In the genomic region with DNA sequence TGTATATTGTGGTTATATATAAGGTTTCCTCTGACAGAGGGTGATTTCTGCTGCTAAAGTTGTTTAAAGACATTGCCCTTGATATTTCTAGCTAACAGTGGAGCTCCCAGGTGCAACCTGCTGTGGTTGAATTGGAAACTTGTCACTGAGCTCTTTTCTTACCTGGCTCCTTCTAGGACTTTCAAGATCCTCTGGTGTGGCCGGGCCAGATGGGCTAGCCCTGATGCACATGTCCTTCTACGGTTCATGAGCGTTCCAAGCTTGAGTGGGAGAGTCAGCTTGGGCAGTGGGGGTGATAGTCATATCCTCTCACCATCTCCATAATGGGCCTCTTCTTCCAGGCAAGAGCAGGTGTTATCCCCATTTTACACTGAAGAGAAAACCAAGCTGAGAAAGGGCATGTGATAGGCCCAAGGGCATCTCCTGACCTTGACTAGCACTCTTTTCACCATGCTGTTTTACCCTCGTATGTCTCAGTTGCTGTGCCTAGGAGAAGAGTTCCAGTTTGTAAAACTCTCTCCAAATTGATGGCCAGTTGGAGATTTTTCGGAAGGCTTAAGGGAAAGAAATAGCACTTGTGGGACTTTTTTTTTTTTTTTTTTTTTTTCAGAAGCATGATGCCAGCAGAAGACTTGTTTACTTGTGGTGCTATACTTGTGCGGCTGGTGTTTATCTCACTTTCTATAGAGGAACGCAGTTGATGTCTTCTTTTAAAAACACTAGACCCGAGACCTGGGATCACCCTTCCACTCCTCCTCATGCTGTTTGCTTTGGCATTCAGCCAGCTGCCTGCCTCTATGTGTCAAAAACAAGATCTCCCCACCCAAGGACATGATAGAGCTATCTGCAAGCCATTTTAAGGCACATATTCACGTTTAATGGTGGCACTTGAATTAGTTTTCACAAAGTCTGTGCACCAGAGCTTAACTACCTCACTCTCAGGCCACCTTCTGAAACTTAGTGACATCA, we compare ENCODE assay signal across 10 cellular contexts. TPM values are rescaled to one million over a fixed set of nuclear protein-coding genes. Genes with fewer than 3 reads are reported as not detected.
DNase-seq lines count a peak whose midpoint lies in the region; ATAC-seq and TF ChIP-seq lines count a peak whose summit lies in the region.
"Had no signal": no experiment of that assay in that cellular context is flagged by ENCODE, and none has a peak within 500 bp of the region (broad histone marks: within the 10 kb centered on the region; RNA-seq: fewer than 3 reads in every experiment).

No MANE protein-coding gene starts in this region.

- H3K4me3 ChIP-seq in fibroblast of lung (replicated peaks in 1 of 4; ENCODE audit: control extremely low read depth in 1 of 4, insufficient read depth in 1 of 4, low read depth in 3 of 4, low read length in 4 of 4) = no peak overlapping the region

- peaks cover 99% of the 10 kb centered on the region for H3K79me2 ChIP-seq in fibroblast of lung (ENCODE audit: control insufficient read depth, insufficient read depth, low read length)

- no peak overlapping the region for H2AFZ ChIP-seq in fibroblast of lung (ENCODE audit: low read length)

- no peaks in the 10 kb centered on the region for H3K27me3 ChIP-seq in fibroblast of lung (ENCODE audit: control insufficient read depth, insufficient read depth, low read length)

- no peaks in the 10 kb centered on the region for H3K9me3 ChIP-seq in fibroblast of lung (ENCODE audit: control insufficient read depth, insufficient read depth, low read depth, low read length)

- peaks cover 12% of the 10 kb centered on the region for H3K4me1 ChIP-seq in fibroblast of lung (ENCODE audit: control insufficient read depth, extremely low read depth, insufficient read depth, low read length)

- no peak for TF ChIP-seq CTCF in fibroblast of lung (conservative IDR thresholded peaks at IDR 0.05 in 1 of 2, IDR thresholded peaks at IDR 0.05 in 1 of 2; ENCODE audit: low read depth in 1 of 2, low read length in 2 of 2)

- H3K36me3 ChIP-seq in fibroblast of lung (ENCODE audit: control insufficient read depth, insufficient read depth, low read length) = no peaks in the 10 kb centered on the region

- H4K20me1 ChIP-seq in fibroblast of lung (ENCODE audit: control insufficient read depth, extremely low read depth, insufficient read depth, low read length) = peaks cover 1% of the 10 kb centered on the region

- DNase-seq in HUDEP-2 (lab: John Stamatoyannopoulos, UW; ENCODE audit: unreplicated experiment in 76 of 76) = peak in 73 of 76 experiments; percentile 17 to 87 (median 68)
- DNase-seq in NCI-H345 treated with DMSO at 0.1 percent for 48 hours (lab: John Stamatoyannopoulos, UW; ENCODE audit: unreplicated experiment) = peak; percentile 82
- peak in 1 of 2 donors; percentile 56 for DNase-seq in fibroblast of lung (ENCODE audit: low read depth in 2 of 2)
- DNase-seq in sciatic nerve (ENCODE audit: low spot score) = no peak
- DNase-seq in AG08395 (ENCODE audit: low spot score) = no peak
- DNase-seq in HCEC 1CT = no peak
- DNase-seq: activated B cell treated with CpG ODN at 0.5 μM for 24 hours, GF-D8 had no signal

- ATAC-seq in sciatic nerve (peak; percentile 38), GM18873 (IDR thresholded peaks at IDR 0.05; ENCODE audit: low FRiP score, unreplicated experiment) (no peak), HG03108 (IDR thresholded peaks at IDR 0.05; ENCODE audit: unreplicated experiment) (no peak)

- no peak overlapping the region for H3K9ac ChIP-seq in fibroblast of lung (ENCODE audit: insufficient read depth, low read length)

- H3K27ac ChIP-seq in fibroblast of lung (ENCODE audit: insufficient read depth, low read length) = no peak overlapping the region

- H3K4me2 ChIP-seq in fibroblast of lung (ENCODE audit: extremely low read depth, insufficient read depth, low read length) = peak overlapping the region; percentile 32

- intact Hi-C loops in sciatic nerve (cut with DNase I) = no loop called here

RNA-seq across cellular contexts. Expression of a gene that starts 32.6 kb away (rescaled TPM):
- total RNA-seq in fibroblast of lung (65.0 and 121 TPM in 2 replicates), sciatic nerve (141 TPM)
- 78.9 and 88.6 TPM in 2 replicates for polyA plus RNA-seq in fibroblast of lung
- polyA plus RNA-seq in fibroblast of lung (2012) = 58.0 and 90.2 TPM in 2 replicates
- 97.1 and 105 TPM in 2 replicates for polyA minus RNA-seq in fibroblast of lung (ENCODE audit: low replicate concordance)

Comparison
In these comparisons a context has a peak if more than half of its experiments do, and no peak if none do; other contexts are left out.
1. DNase-seq: peak in HUDEP-2 (73 of 76) and NCI-H345 treated with DMSO at 0.1 percent for 48 hours (single experiment); none in sciatic nerve (single experiment), AG08395 (single experiment) and HCEC 1CT (single experiment).